ENCODE assay signal across 9 cellular contexts in the genomic region with DNA sequence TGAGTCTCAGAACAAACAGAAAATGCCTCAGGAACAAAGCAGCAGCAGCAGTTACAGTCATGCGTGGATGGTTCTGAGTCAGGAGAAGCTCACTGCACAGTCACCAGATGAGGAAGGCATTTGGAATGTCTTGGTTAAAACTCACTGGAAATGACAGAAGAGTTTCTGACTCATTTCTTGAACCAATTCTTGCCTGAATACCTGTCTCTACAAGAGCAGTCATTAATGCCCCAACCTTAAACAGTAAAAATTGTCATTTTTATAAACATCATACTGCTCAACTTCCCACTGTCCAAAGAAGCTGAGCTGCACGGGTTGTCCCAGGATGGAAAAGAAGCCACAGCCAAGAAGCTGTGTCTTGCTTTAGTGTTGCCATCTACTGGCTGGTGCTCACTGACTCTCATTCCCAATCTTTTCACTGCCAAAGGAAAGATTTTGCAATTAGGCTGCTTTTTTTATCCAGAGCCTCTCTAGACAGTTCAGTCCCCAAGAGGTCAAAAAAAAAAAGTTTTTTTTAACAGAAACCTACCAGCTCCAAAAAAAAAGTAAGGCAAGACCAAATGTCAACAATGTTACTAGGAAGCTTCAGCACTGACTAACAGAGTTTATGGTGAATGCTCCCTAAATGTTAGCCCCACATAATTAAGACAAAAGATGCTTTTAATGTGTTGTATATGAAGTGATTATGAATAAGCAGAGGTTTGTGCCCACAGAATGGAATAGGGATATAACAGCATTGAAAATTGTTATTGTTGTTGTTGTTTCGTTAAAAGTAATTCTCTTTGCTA. TPM values are rescaled to one million over a fixed set of nuclear protein-coding genes. Genes with fewer than 3 reads are reported as not detected.
DNase-seq lines count a peak whose midpoint lies in the region; ATAC-seq, FAIRE-seq and TF ChIP-seq lines count a peak whose summit lies in the region.
"Had no signal": no experiment of that assay in that cellular context is flagged by ENCODE, and none has a peak within 500 bp of the region (broad histone marks: within the 10 kb centered on the region; RNA-seq: fewer than 3 reads in every experiment).

No MANE protein-coding gene starts in this region.

- intact Hi-C loops in K562 (cut with micrococcal nuclease) = no loop called here

- H3K27me3 ChIP-seq in K562 (ENCODE audit: control insufficient read depth in 2 of 2, insufficient read depth in 2 of 2, low read length in 2 of 2) (peaks cover 4% of the 10 kb centered on the region in 2 experiments; a peak in 4 of 5 replicates), stomach smooth muscle (ENCODE audit: control insufficient read depth in 1 of 2, insufficient read depth in 2 of 2, low read length in 2 of 2) (no peaks in the 10 kb centered on the region)
- H3K27me3 ChIP-seq: BLaER1 treated with 17β-estradiol and CSF1 and Interleukin-3, amounts not matched to agents 10 nM and 100 nM had no signal

- DNase-seq in NCI-H1092 treated with DMSO at 0.1 percent for 48 hours (lab: John Stamatoyannopoulos, UW) = peak; percentile 15
- no peak for DNase-seq in NCI-H1092 (lab: John Stamatoyannopoulos, UW)
- peak; percentile 49 for DNase-seq in NCI-H146 treated with DMSO at 0.1 percent for 48 hours (lab: John Stamatoyannopoulos, UW; ENCODE audit: unreplicated experiment)
- peak in 1 of 4 experiments; percentile 17 for DNase-seq in K562 (ENCODE audit: extremely low read depth in 1 of 4, low spot score in 3 of 4)

- no peaks in the 10 kb centered on the region for H3K4me1 ChIP-seq in K562 (replicated peaks in 1 of 2; ENCODE audit: control insufficient read depth in 2 of 2, insufficient read depth in 2 of 2, low read length in 2 of 2)
- H3K4me1 ChIP-seq in stomach smooth muscle (ENCODE audit: control insufficient read depth, insufficient read depth, low read length) = peaks cover 5% of the 10 kb centered on the region

- no peaks in the 10 kb centered on the region for H3K79me2 ChIP-seq in K562 (ENCODE audit: control insufficient read depth, insufficient read depth, low read length)

- peak in 1 of 2 experiments; percentile 44; a peak in 1 of 4 replicates for TF ChIP-seq RAD21 in K562 (CRISPR knock-in tag; conservative IDR thresholded peaks at IDR 0.05 in 1 of 2, IDR thresholded peaks at IDR 0.05 in 1 of 2)

- ATAC-seq in K562 = peak; percentile 66; the same call in 2 of the 3 replicates
- no peak for ATAC-seq in GM18505 (IDR thresholded peaks at IDR 0.05; ENCODE audit: unreplicated experiment)
- no peak for ATAC-seq in HG02763 (IDR thresholded peaks at IDR 0.05; ENCODE audit: unreplicated experiment)

- H3K36me3 ChIP-seq in K562 (ENCODE audit: control insufficient read depth, insufficient read depth, low read length) (no peaks in the 10 kb centered on the region), stomach smooth muscle (ENCODE audit: control insufficient read depth in 2 of 2, insufficient read depth in 2 of 2, low read length in 2 of 2) (no peaks in the 10 kb centered on the region)
- H3K36me3 ChIP-seq: BLaER1 treated with 17β-estradiol and CSF1 and Interleukin-3, amounts not matched to agents 10 nM and 100 nM had no signal

- no peak for FAIRE-seq in K562 (lab: Jason Lieb, UNC)
- peak; percentile 77 for FAIRE-seq in islet of Langerhans (lab: Jason Lieb, UNC)

- H3K9me1 ChIP-seq in K562 (ENCODE audit: control insufficient read depth, insufficient read depth, low read length) = no peaks in the 10 kb centered on the region

- TF ChIP-seq POLR2A in K562 (conservative IDR thresholded peaks at IDR 0.05) = no peak
- TF ChIP-seq POLR2A in GM18505 (IDR thresholded peaks at IDR 0.05; ENCODE audit: borderline replicate concordance, extremely low read depth, insufficient read depth, insufficient read length) = no peak

- WGBS in K562 (ENCODE audit: insufficient coverage, low coverage, missing lambda C conversion rate) = 0% methylated on average over 3 of the region's 3 CpGs

- TF ChIP-seq CTCF in K562 (IDR thresholded peaks at IDR 0.05 in 2 of 3, conservative IDR thresholded peaks at IDR 0.05 in 1 of 3; ENCODE audit: insufficient read depth in 2 of 3, low read depth in 1 of 3, low read length in 3 of 3) = peak; percentile 25 to 43 (median 26); a peak in 3 of 6 replicates

- H3K4me3 ChIP-seq in K562 (no peak overlapping the region), stomach smooth muscle (ENCODE audit: low read length in 2 of 2) (peak overlapping the region in 1 of 2 donors; percentile 29)
- H3K4me3 ChIP-seq: BLaER1 treated with 17β-estradiol and CSF1 and Interleukin-3, amounts not matched to agents 10 nM and 100 nM had no signal

- H3K4me2 ChIP-seq in K562 (ENCODE audit: insufficient read depth, low read length) = no peak overlapping the region

- no peak for TF ChIP-seq EP300 in K562 (IDR thresholded peaks at IDR 0.05; ENCODE audit: low read length)

- no peak overlapping the region for H3K9ac ChIP-seq in K562 (ENCODE audit: insufficient read depth in 1 of 2, low read depth in 2 of 2, low read length in 2 of 2)
- no peak overlapping the region for H3K9ac ChIP-seq in stomach smooth muscle (ENCODE audit: low read length in 2 of 2)
- H3K9ac ChIP-seq: BLaER1 treated with 17β-estradiol and CSF1 and Interleukin-3, amounts not matched to agents 10 nM and 100 nM had no signal

- CTCF ChIA-PET in K562 (lab: Yijun Ruan, JAX; ENCODE audit: low intra/inter-chr PET ratio) = interaction anchor here (0.6 kb wide), 1 partner anchor 376 kb away, joined by 4 read pairs; no protein-coding TSS in a partner anchor

- H3K9me3 ChIP-seq in K562 (replicated peaks; ENCODE audit: control insufficient read depth, insufficient read depth, low read depth, low read length) (no peaks in the 10 kb centered on the region), stomach smooth muscle (ENCODE audit: control insufficient read depth in 2 of 2, low read length in 2 of 2) (no peaks in the 10 kb centered on the region)
- H3K9me3 ChIP-seq: BLaER1 treated with 17β-estradiol and CSF1 and Interleukin-3, amounts not matched to agents 10 nM and 100 nM had no signal

- H2AFZ ChIP-seq in K562 (ENCODE audit: low read depth, low read length) = no peak overlapping the region

- H3K27ac ChIP-seq in K562 (ENCODE audit: extremely low read depth, low read depth, low read length) (no peak overlapping the region), stomach smooth muscle (ENCODE audit: low read length) (peak overlapping the region; percentile 24)
- H3K27ac ChIP-seq: BLaER1 treated with 17β-estradiol and CSF1 and Interleukin-3, amounts not matched to agents 10 nM and 100 nM had no signal

- POLR2A ChIA-PET in K562 (lab: Yijun Ruan, JAX) = interaction anchor here (0.6 to 1.2 kb wide), 4 partner anchors 12 to 1039 kb away, joined by 3 to 5 read pairs (median 4); no protein-coding TSS in a partner anchor

- in situ Hi-C loops in K562 (cut with MboI) = no loop called here

- H4K20me1 ChIP-seq in K562 (replicated peaks; ENCODE audit: control insufficient read depth, insufficient read depth, low read length) = no peaks in the 10 kb centered on the region
- H4K20me1 ChIP-seq: BLaER1 treated with 17β-estradiol and CSF1 and Interleukin-3, amounts not matched to agents 10 nM and 100 nM had no signal

- no TSS peak for BruUV-seq in K562 (replicated peaks; lab: Mats Ljungman, UMichigan)

TF ChIP-seq in K562, 482 proteins besides CTCF, POLR2A, EP300 and RAD21 (continues in another document):
- TF ChIP-seq SNRNP70 (optimal IDR thresholded peaks at IDR 0.05; ENCODE audit: low read depth, low read length) = no peak
- TF ChIP-seq, protein P1, sequence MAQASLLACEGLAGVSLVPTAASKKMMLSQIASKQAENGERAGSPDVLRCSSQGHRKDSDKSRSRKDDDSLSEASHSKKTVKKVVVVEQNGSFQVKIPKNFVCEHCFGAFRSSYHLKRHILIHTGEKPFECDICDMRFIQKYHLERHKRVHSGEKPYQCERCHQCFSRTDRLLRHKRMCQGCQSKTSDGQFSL (CRISPR knock-in tag; IDR thresholded peaks at IDR 0.05) = no peak
- TF ChIP-seq, protein P1 (tag; IDR thresholded peaks at IDR 0.05) = no peak
- no peak for TF ChIP-seq ZNF324 (CRISPR knock-in tag; IDR thresholded peaks at IDR 0.05)
- TF ChIP-seq FOSL1 (tag; conservative IDR thresholded peaks at IDR 0.05) = peak; percentile 73
- TF ChIP-seq NFE2L1 (tag; IDR thresholded peaks at IDR 0.05; ENCODE audit: borderline replicate concordance, low read depth) = no peak
- TF ChIP-seq, protein P2, sequence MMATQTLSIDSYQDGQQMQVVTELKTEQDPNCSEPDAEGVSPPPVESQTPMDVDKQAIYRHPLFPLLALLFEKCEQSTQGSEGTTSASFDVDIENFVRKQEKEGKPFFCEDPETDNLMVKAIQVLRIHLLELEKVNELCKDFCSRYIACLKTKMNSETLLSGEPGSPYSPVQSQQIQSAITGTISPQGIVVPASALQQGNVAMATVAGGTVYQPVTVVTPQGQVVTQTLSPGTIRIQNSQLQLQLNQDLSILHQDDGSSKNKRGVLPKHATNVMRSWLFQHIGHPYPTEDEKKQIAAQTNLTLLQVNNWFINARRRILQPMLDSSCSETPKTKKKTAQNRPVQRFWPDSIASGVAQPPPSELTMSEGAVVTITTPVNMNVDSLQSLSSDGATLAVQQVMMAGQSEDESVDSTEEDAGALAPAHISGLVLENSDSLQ (IDR thresholded peaks at IDR 0.05) = no peak
- TF ChIP-seq CBX2 (IDR thresholded peaks at IDR 0.05; ENCODE audit: insufficient read depth, low read length, poor library complexity, severe bottlenecking) = peak; percentile 41
- no peak for TF ChIP-seq TCF7L2 (IDR thresholded peaks at IDR 0.05; ENCODE audit: low read depth, low read length)

RNA-seq across cellular contexts. Expression of a gene that starts 40.4 kb away (rescaled TPM):
- total RNA-seq in K562 (2011; cell fraction: chromatin; rRNA removed; ENCODE audit: low replicate concordance) = 11.2 and 14.4 TPM in 2 replicates
- 14.0 and 18.4 TPM in 2 replicates for total RNA-seq in K562 (2011; cell fraction: nucleolus; rRNA removed)
- 17.7 and 19.8 TPM in 2 replicates for total RNA-seq in K562 (2011; cell fraction: nucleoplasm; rRNA removed)
- total RNA-seq in K562 (2014; rRNA removed) (5.6 and 7.1 TPM in 2 replicates), K562 (2014; rRNA removed; fragmentation: Illumina TruSeq; extraction: Trizol) (4.7 and 5.5 TPM in 2 replicates), K562 (2015; rRNA removed; fragmentation: Illumina TruSeq; extraction: Trizol) (4.7 and 5.4 TPM in 2 replicates), K562 (2021) (5.8 and 6.7 TPM in 2 replicates)
- polyA plus RNA-seq in K562 (2011; rRNA removed) (6.4 and 7.2 TPM in 2 replicates), K562 (2014; fragmentation: Illumina TruSeq; extraction: Trizol) (6.1 and 6.4 TPM in 2 replicates), K562 (2014; fragmentation: Nextera tagmentation; extraction: Ambion mirVana) (1 to 10 TPM; 2.3 to 3.0 TPM), K562 (2014; rRNA removed) (4.9 and 11.4 TPM in 2 replicates)
- polyA plus RNA-seq in K562 (2011; cell fraction: cytosol; rRNA removed) = 5.5 and 5.7 TPM in 2 replicates
- polyA plus RNA-seq in K562 (2011; cell fraction: nucleus; rRNA removed) = 8.9 and 9.1 TPM in 2 replicates
- polyA plus RNA-seq in K562 (2012) = 2.7 and 4.1 TPM in 2 replicates
- 8.9 and 11.0 TPM in 2 replicates for polyA minus RNA-seq in K562 (2011; rRNA and poly(A)+ RNA removed)
- 3.4 and 6.1 TPM in 2 replicates for polyA minus RNA-seq in K562 (2011; cell fraction: cytosol; rRNA and poly(A)+ RNA removed)
- 18.2 and 21.1 TPM in 2 replicates for polyA minus RNA-seq in K562 (2011; cell fraction: nucleus; rRNA and poly(A)+ RNA removed)
